ENCODE assay signal across 15 cellular contexts in the genomic region with DNA sequence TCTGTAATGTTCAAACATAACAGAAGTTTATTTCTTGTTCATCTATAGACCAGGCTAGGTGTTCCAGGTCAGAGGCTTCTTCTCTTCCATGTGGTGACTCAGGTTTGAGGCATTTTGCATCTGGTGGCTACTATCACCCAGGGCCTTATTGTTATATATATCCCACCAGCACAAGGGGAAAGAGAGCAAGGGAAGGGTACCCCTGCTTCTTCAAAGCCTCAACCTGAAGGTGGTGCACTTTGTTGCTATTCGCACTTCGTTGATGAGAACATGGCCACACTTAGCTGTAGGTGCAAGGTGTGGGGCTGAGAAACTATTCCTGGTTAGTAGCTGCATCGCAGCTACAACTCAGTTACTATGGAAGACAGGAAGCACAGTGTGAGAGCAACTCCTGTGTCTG. TPM values are rescaled to one million over a fixed set of nuclear protein-coding genes. Genes with fewer than 3 reads are reported as not detected.
DNase-seq lines count a peak whose midpoint lies in the region; ATAC-seq and TF ChIP-seq lines count a peak whose summit lies in the region.
"Had no signal": no experiment of that assay in that cellular context is flagged by ENCODE, and none has a peak within 500 bp of the region (broad histone marks: within the 10 kb centered on the region; RNA-seq: fewer than 3 reads in every experiment).

No MANE protein-coding gene starts in this region.

- no peak overlapping the region for H2BK15ac ChIP-seq in neuronal stem cell (ENCODE audit: low read length)

- intact Hi-C loops in activated CD8-positive, alpha-beta T cell treated with anti-CD3 and anti-CD28 coated beads for 36 hours (cut with micrococcal nuclease): loop anchor here (10.0 kb wide), 1 partner anchor 707 kb away; no protein-coding TSS in a partner anchor
- intact Hi-C loops in left ventricle myocardium superior (cut with micrococcal nuclease): no loop called here
- intact Hi-C loops in prostate gland (cut with DNase I): no loop called here

- ATAC-seq in activated CD8-positive, alpha-beta T cell treated with anti-CD3 and anti-CD28 coated beads for 36 hours: peak; percentile 47
- ATAC-seq in GM21737 (IDR thresholded peaks at IDR 0.05; ENCODE audit: unreplicated experiment) (no peak), left ventricle myocardium superior (no peak)
- ATAC-seq: heart right ventricle had no signal

- no peak overlapping the region for H2BK120ac ChIP-seq in neuronal stem cell (ENCODE audit: low read depth, low read length)

- no peak overlapping the region for H3K23ac ChIP-seq in neuronal stem cell (ENCODE audit: low read depth, low read length, poor library complexity)

- no peak for TF ChIP-seq POLR2A in prostate gland (IDR thresholded peaks at IDR 0.05)

- POLR2A ChIA-PET in activated CD8-positive, alpha-beta T cell treated with anti-CD3 and anti-CD28 coated beads for 36 hours (lab: Charles Lee): no interaction called here

- H4K8ac ChIP-seq in neuronal stem cell (ENCODE audit: low read depth, low read length): no peak overlapping the region

- no peak overlapping the region for H3K4me3 Mint-ChIP-seq in activated CD8-positive, alpha-beta T cell treated with anti-CD3 and anti-CD28 coated beads for 36 hours
- H3K4me3 Mint-ChIP-seq: activated naive CD8-positive, alpha-beta T cell treated with anti-CD3 and anti-CD28 coated beads, Interleukin-2, amount 10 ng/mL, durations not matched to agents 7 days and 5 days had no signal

- no peak for TF ChIP-seq CTCF in activated CD8-positive, alpha-beta T cell treated with anti-CD3 and anti-CD28 coated beads for 36 hours (IDR thresholded peaks at IDR 0.05)
- TF ChIP-seq CTCF in prostate gland (IDR thresholded peaks at IDR 0.05): no peak

- peaks cover 2% of the 10 kb centered on the region for H3K36me3 Mint-ChIP-seq in activated CD8-positive, alpha-beta T cell treated with anti-CD3 and anti-CD28 coated beads for 36 hours (ENCODE audit: low read depth)

- H2BK5ac ChIP-seq in neuronal stem cell (ENCODE audit: low read length): no peak overlapping the region

- peak overlapping the region; percentile 46 for H3K4ac ChIP-seq in neuronal stem cell (ENCODE audit: low read length)

- H3K4me3 ChIP-seq in neuronal stem cell (ENCODE audit: low read length in 2 of 2): no peak overlapping the region
- no peak overlapping the region for H3K4me3 ChIP-seq in prostate gland
- H3K4me3 ChIP-seq: heart right ventricle had no signal

- H3K27ac ChIP-seq in neuronal stem cell (replicated peaks; ENCODE audit: low read length) (no peak overlapping the region), prostate gland (no peak overlapping the region)
- H3K27ac ChIP-seq: heart right ventricle had no signal

- H3K9me3 ChIP-seq in neuronal stem cell (replicated peaks in 1 of 2; ENCODE audit: control insufficient read depth in 2 of 2, insufficient read depth in 1 of 2, low read depth in 1 of 2, low read length in 2 of 2) (no peaks in the 10 kb centered on the region), prostate gland (no peaks in the 10 kb centered on the region)

- no peak overlapping the region for H4K91ac ChIP-seq in neuronal stem cell (ENCODE audit: low read depth, low read length, poor library complexity)

- peaks cover 6% of the 10 kb centered on the region for H3K9me3 Mint-ChIP-seq in activated CD8-positive, alpha-beta T cell treated with anti-CD3 and anti-CD28 coated beads for 36 hours

- no peaks in the 10 kb centered on the region for H3K27me3 Mint-ChIP-seq in activated CD8-positive, alpha-beta T cell treated with anti-CD3 and anti-CD28 coated beads for 36 hours

- CTCF ChIA-PET in activated CD8-positive, alpha-beta T cell treated with anti-CD3 and anti-CD28 coated beads for 36 hours (lab: Charles Lee): interaction anchor here (0.6 kb wide), 1 partner anchor 114 kb away, joined by 3 read pairs; a partner anchor contains a TSS

- no peak overlapping the region for H2AFZ ChIP-seq in neuronal stem cell (ENCODE audit: low read length)

- H3K27me3 ChIP-seq in neuronal stem cell (ENCODE audit: control insufficient read depth in 3 of 3, insufficient read depth in 3 of 3, low read depth in 1 of 3, low read length in 3 of 3) (no peaks in the 10 kb centered on the region), prostate gland (replicated peaks; ENCODE audit: insufficient read depth) (no peaks in the 10 kb centered on the region)
- H3K27me3 ChIP-seq: heart right ventricle had no signal

- H3K9ac ChIP-seq in neuronal stem cell (ENCODE audit: low read depth, low read length, poor library complexity): no peak overlapping the region

- WGBS in neuronal stem cell (ENCODE audit: extremely low coverage in 2 of 2, insufficient read length in 2 of 2, insufficient replicate concordance in 1 of 2), 2 donors: no CpG with 5 or more reads among the region's 3 CpGs
- WGBS in prostate gland: 85% methylated on average over 3 of the region's 3 CpGs

- no peak overlapping the region for H2BK12ac ChIP-seq in neuronal stem cell (ENCODE audit: low read length)

- DNase-seq in ELF-1 (ENCODE audit: low read depth, low spot score) (peak; percentile 67), HT-29 (ENCODE audit: low spot score) (peak; percentile 41), neuronal stem cell (ENCODE audit: low spot score) (no peak), left ventricle myocardium superior (no peak), prostate gland (ENCODE audit: low spot score) (no peak)
- DNase-seq in activated CD8-positive, alpha-beta T cell treated with anti-CD3 and anti-CD28 coated beads for 36 hours: no peak
- DNase-seq: activated CD4-positive, alpha-beta T cell treated with anti-CD3 and anti-CD28 coated beads for 1 hour; activated naive CD8-positive, alpha-beta T cell treated with anti-CD3 and anti-CD28 coated beads, Interleukin-2, amount 10 ng/mL, durations not matched to agents 7 days and 5 days; activated T-cell treated with anti-CD3 and anti-CD28 coated beads for 4 hours; cerebellar nuclear complex; heart right ventricle; NCI-H2081; small intestine had no signal

- H3K18ac ChIP-seq in neuronal stem cell (ENCODE audit: low read length): no peak overlapping the region

- H3K79me1 ChIP-seq in neuronal stem cell (ENCODE audit: low read depth, low read length): no peaks in the 10 kb centered on the region

- no peaks in the 10 kb centered on the region for H3K36me3 ChIP-seq in neuronal stem cell (replicated peaks in 1 of 2; ENCODE audit: control insufficient read depth in 2 of 2, insufficient read depth in 2 of 2, low read length in 2 of 2)
- no peaks in the 10 kb centered on the region for H3K36me3 ChIP-seq in prostate gland
- H3K36me3 ChIP-seq: heart right ventricle had no signal

- no peak overlapping the region for H3K14ac ChIP-seq in neuronal stem cell (ENCODE audit: low read length)

- H3K27ac Mint-ChIP-seq in activated CD8-positive, alpha-beta T cell treated with anti-CD3 and anti-CD28 coated beads for 36 hours: no peak overlapping the region
- H3K27ac Mint-ChIP-seq: activated naive CD8-positive, alpha-beta T cell treated with anti-CD3 and anti-CD28 coated beads, Interleukin-2, amount 10 ng/mL, durations not matched to agents 7 days and 5 days had no signal

- peaks cover 12% of the 10 kb centered on the region for H3K4me1 Mint-ChIP-seq in activated CD8-positive, alpha-beta T cell treated with anti-CD3 and anti-CD28 coated beads for 36 hours (ENCODE audit: low read depth)

- no peak overlapping the region for H2AK5ac ChIP-seq in neuronal stem cell (ENCODE audit: low read depth, low read length)

- H3K4me2 ChIP-seq in neuronal stem cell (ENCODE audit: insufficient read depth, low read length, poor library complexity, severe bottlenecking): no peak overlapping the region

- H3K4me1 ChIP-seq in neuronal stem cell (ENCODE audit: control insufficient read depth in 2 of 2, insufficient read depth in 1 of 2, low read depth in 1 of 2, low read length in 2 of 2) (no peaks in the 10 kb centered on the region), prostate gland (replicated peaks) (no peaks in the 10 kb centered on the region)

RNA-seq across cellular contexts. Expression of a gene that starts 27.4 kb away (rescaled TPM):
- 0.18 and 0.81 TPM in 2 replicates for total RNA-seq in HT-29 (2014; rRNA removed; shearing (Covaris generic))
- under 1 TPM in 1 of 2 experiments, not detected in 1; 0.38 TPM for total RNA-seq in activated CD8-positive, alpha-beta T cell treated with anti-CD3 and anti-CD28 coated beads for 36 hours
- 0.13 TPM for polyA plus RNA-seq in neuronal stem cell (2013, experiment 1 of 2)
- polyA plus RNA-seq in neuronal stem cell (2013, experiment 2 of 2): 0.14 TPM
- not detected for total RNA-seq in left ventricle myocardium superior
- total RNA-seq in prostate gland: 1 to 10 TPM in 1 of 2 donors, under 1 TPM in 1; 0.91 to 1.4 TPM
- total RNA-seq: endothelial cell of umbilical vein had no signal
- polyA plus RNA-seq: endothelial cell of umbilical vein had no signal

Comparison
In these comparisons a context has a peak if more than half of its experiments do, and no peak if none do; other contexts are left out.
1. DNase-seq: peak in ELF-1 (single experiment) and HT-29 (single experiment); none in activated CD8-positive, alpha-beta T cell treated with anti-CD3 and anti-CD28 coated beads for 36 hours (single experiment), neuronal stem cell (single experiment), left ventricle myocardium superior (single experiment) and prostate gland (single experiment).